1 cellular context compared by ENCODE assay signal in genomic region chr1:183945432-183946308, GRCh38.
TF ChIP-seq lines count a peak whose summit lies in the region.

No MANE protein-coding gene starts in this region.

TF ChIP-seq in K562, 482 proteins besides CTCF, POLR2A, EP300 and RAD21 (continued from another document and continues in another):
- TF ChIP-seq AFF4 (CRISPR knock-in tag; IDR thresholded peaks at IDR 0.05) (no peak), HNRNPLL (IDR thresholded peaks at IDR 0.05; ENCODE audit: low read depth, low read length, poor library complexity, severe bottlenecking) (no peak), KLF10 (CRISPR knock-in tag; IDR thresholded peaks at IDR 0.05) (no peak), ZNF121 (CRISPR knock-in tag; conservative IDR thresholded peaks at IDR 0.05) (peak; percentile 55; the same call in 1 of the 2 replicates), GATA2 (CRISPR knock-in tag; IDR thresholded peaks at IDR 0.05) (no peak), CREB1 (IDR thresholded peaks at IDR 0.05) (no peak), CREB1 (CRISPR knock-in tag; IDR thresholded peaks at IDR 0.05) (no peak), BCLAF1 (IDR thresholded peaks at IDR 0.05; ENCODE audit: borderline replicate concordance in 1 of 2, control insufficient read depth in 1 of 2, low read depth in 2 of 2, low read length in 1 of 2) (no peak), PPARD (CRISPR knock-in tag; IDR thresholded peaks at IDR 0.05) (no peak), MIER1 (IDR thresholded peaks at IDR 0.05; ENCODE audit: low read depth) (no peak), EGR1 (conservative IDR thresholded peaks at IDR 0.05) (no peak), ID3 (CRISPR knock-in tag; IDR thresholded peaks at IDR 0.05) (no peak), ID3 (tag; IDR thresholded peaks at IDR 0.05) (no peak), CBFA2T2 (conservative IDR thresholded peaks at IDR 0.05) (peak; percentile 19; the same call in 1 of the 2 replicates), PBX2 (CRISPR knock-in tag; IDR thresholded peaks at IDR 0.05; ENCODE audit: low read depth) (no peak), PBX2 (tag; conservative IDR thresholded peaks at IDR 0.05; ENCODE audit: low read depth) (0 out of 2 replicates have a peak, but pooled peaks have one; percentile 36), REST (CRISPR knock-in tag; IDR thresholded peaks at IDR 0.05; ENCODE audit: low read depth) (no peak), CBX8 (IDR thresholded peaks at IDR 0.05; ENCODE audit: borderline replicate concordance, extremely low read depth, low read depth, low read length, poor library complexity, severe bottlenecking) (no peak), LEF1 (IDR thresholded peaks at IDR 0.05) (peak; percentile 59; the same call in 1 of the 2 replicates), SP2 (IDR thresholded peaks at IDR 0.05; ENCODE audit: extremely low read depth, low read depth, low read length, poor library complexity, severe bottlenecking) (no peak), BRF1 (IDR thresholded peaks at IDR 0.05; ENCODE audit: borderline replicate concordance, extremely low read depth, insufficient read length) (no peak), KLF13 (tag; IDR thresholded peaks at IDR 0.05; ENCODE audit: borderline replicate concordance, low read depth) (no peak), SRSF1 (IDR thresholded peaks at IDR 0.05; ENCODE audit: low read depth, low read length) (no peak), RBBP5 (IDR thresholded peaks at IDR 0.05; ENCODE audit: borderline replicate concordance, insufficient read depth, low read length, poor library complexity, severe bottlenecking) (no peak), GTF3C2 (IDR thresholded peaks at IDR 0.05; ENCODE audit: borderline replicate concordance, extremely low read depth, insufficient read length) (no peak), DDX20 (tag; IDR thresholded peaks at IDR 0.05; ENCODE audit: low read depth) (no peak), KDM1A (IDR thresholded peaks at IDR 0.05) (peak in 1 of 2 experiments; percentile 16; a peak in 1 of 4 replicates), RBM17 (IDR thresholded peaks at IDR 0.05; ENCODE audit: borderline replicate concordance, low read depth, low read length) (no peak), ZNF212 (CRISPR knock-in tag; IDR thresholded peaks at IDR 0.05) (no peak), ZEB2 (IDR thresholded peaks at IDR 0.05) (no peak), HOXB6 (CRISPR knock-in tag; IDR thresholded peaks at IDR 0.05; ENCODE audit: borderline replicate concordance) (no peak), ZNF507 (tag; conservative IDR thresholded peaks at IDR 0.05) (no peak), CGGBP1 (CRISPR knock-in tag; IDR thresholded peaks at IDR 0.05) (no peak), ZNF134 (CRISPR knock-in tag; conservative IDR thresholded peaks at IDR 0.05) (no peak), MLLT1 (IDR thresholded peaks at IDR 0.05) (peak in 1 of 2 experiments; percentile 53; a peak in 1 of 4 replicates), IRF2 (CRISPR knock-in tag; IDR thresholded peaks at IDR 0.05) (no peak), MCM2 (IDR thresholded peaks at IDR 0.05; ENCODE audit: low read depth) (no peak), HDAC8 (tag; IDR thresholded peaks at IDR 0.05) (no peak), ZNF232 (CRISPR knock-in tag; IDR thresholded peaks at IDR 0.05) (no peak), MBD2 (IDR thresholded peaks at IDR 0.05; ENCODE audit: borderline replicate concordance, low read depth) (no peak), HIVEP1 (CRISPR knock-in tag; IDR thresholded peaks at IDR 0.05) (no peak), ZC3H11A (IDR thresholded peaks at IDR 0.05; ENCODE audit: low read depth, low read length) (no peak), TEAD1 (CRISPR knock-in tag; IDR thresholded peaks at IDR 0.05) (no peak), E2F5 (CRISPR knock-in tag; IDR thresholded peaks at IDR 0.05) (no peak), HDGF (IDR thresholded peaks at IDR 0.05) (no peak), ZNF224 (CRISPR knock-in tag; IDR thresholded peaks at IDR 0.05) (no peak)
